Comparison of ENCODE assay signal across 8 cellular contexts in the genomic region with DNA sequence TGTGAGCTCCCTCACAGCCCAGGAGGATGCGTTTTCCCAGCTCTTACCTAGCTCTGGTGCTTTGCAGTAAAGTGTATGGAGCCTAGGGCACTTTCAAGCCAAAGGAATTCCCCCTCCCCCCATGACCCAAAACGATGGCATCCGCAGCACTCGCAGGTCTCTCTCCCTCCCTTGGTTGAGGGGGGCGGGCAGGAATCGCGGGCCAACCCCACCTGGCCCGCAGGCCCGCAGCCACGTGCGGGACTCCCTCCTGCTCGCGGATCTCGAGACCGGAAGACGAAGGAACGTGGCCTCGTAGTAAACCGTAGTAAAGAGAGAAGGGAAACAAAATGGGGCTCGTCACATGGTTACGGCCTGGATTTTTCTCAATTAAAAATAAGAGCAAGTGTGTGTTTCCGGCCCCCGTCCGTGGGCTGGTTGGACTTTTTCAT. TPM values are rescaled to one million over a fixed set of nuclear protein-coding genes. Genes with fewer than 3 reads are reported as not detected.
DNase-seq lines count a peak whose midpoint lies in the region; ATAC-seq and TF ChIP-seq lines count a peak whose summit lies in the region.

No MANE protein-coding gene starts in this region.

- CTCF ChIA-PET in RWPE1 (lab: Yijun Ruan, JAX): interaction anchor here (1.1 kb wide), 1 partner anchor 195 kb away, joined by 3 read pairs; no protein-coding TSS in a partner anchor

- TF ChIP-seq POLR2A in testis (IDR thresholded peaks at IDR 0.05): no peak

- DNase-seq in ELF-1 (ENCODE audit: low read depth, low spot score) (peak; percentile 91), RWPE1 (ENCODE audit: low spot score) (peak; percentile 28), dorsolateral prefrontal cortex (peak in 2 of 10 donors; percentile 51 to 80), lung (ENCODE audit: low spot score) (peak; percentile 51), testis (peak; percentile 78)
- no peak for DNase-seq in activated CD8-positive, alpha-beta memory T cell treated with anti-CD3 and anti-CD28 coated beads, Interleukin-2, amount 50 U/mL, for 48 hours

- H3K36me3 ChIP-seq in lung (ENCODE audit: control insufficient read depth in 2 of 2, insufficient read depth in 2 of 2, low read length in 2 of 2) (no peaks in the 10 kb centered on the region), testis (ENCODE audit: low read depth, missing control alignments) (no peaks in the 10 kb centered on the region)

- 1 to 2% methylated on average over 24 of the region's 24 CpGs for WGBS in lung, 2 donors
- 0 to 2% methylated on average over 22 to 24 of the region's 24 CpGs for WGBS in testis, 2 donors

- POLR2A ChIA-PET in RWPE1 (lab: Yijun Ruan, JAX; ENCODE audit: low non-redundant PET): interaction anchor here (0.5 kb wide), 1 partner anchor 537 kb away, joined by 4 read pairs; no protein-coding TSS in a partner anchor

- ATAC-seq in GM19467 (IDR thresholded peaks at IDR 0.05; ENCODE audit: unreplicated experiment) (peak; percentile 61), HG03469 (IDR thresholded peaks at IDR 0.05; ENCODE audit: unreplicated experiment) (peak; percentile 33), lung (ENCODE audit: insufficient read depth, low FRiP score) (peak; percentile 53)

- H3K27me3 ChIP-seq in dorsolateral prefrontal cortex (no peaks in the 10 kb centered on the region), lung (ENCODE audit: control insufficient read depth, insufficient read depth) (no peaks in the 10 kb centered on the region), testis (no peaks in the 10 kb centered on the region)

- H3K4me3 ChIP-seq in dorsolateral prefrontal cortex (peak overlapping the region; percentile 59 to 88 (median 80)), lung (peak overlapping the region; percentile 54), testis (peak overlapping the region; percentile 67 to 79)

- intact Hi-C loops in dorsolateral prefrontal cortex (cut with DNase I) (loop anchor here (1.0 to 10.0 kb wide), 3 partner anchors 10 to 759 kb away; no protein-coding TSS in a partner anchor), testis (cut with DNase I; ENCODE audit: low total_unique reads) (loop anchor here (10.0 kb wide), 1 partner anchor 66 kb away; no protein-coding TSS in a partner anchor)

- H3K27ac ChIP-seq in RWPE1: peak overlapping the region; percentile 90
- peak overlapping the region in 58 of 59 donors; percentile 17 to 94 (median 84) for H3K27ac ChIP-seq in dorsolateral prefrontal cortex
- H3K27ac ChIP-seq in lung (ENCODE audit: low read depth in 1 of 2, low read length in 1 of 2): peak overlapping the region; percentile 91 to 95
- H3K27ac ChIP-seq in testis: peak overlapping the region; percentile 87 to 93

- peaks cover 14 to 27% of the 10 kb centered on the region in 2 donors for H3K4me1 ChIP-seq in lung (ENCODE audit: control insufficient read depth in 2 of 2, insufficient read depth in 2 of 2, low read length in 2 of 2)
- no peaks in the 10 kb centered on the region for H3K4me1 ChIP-seq in testis

- no peaks in the 10 kb centered on the region for H3K9me3 ChIP-seq in lung (ENCODE audit: control insufficient read depth in 2 of 2, insufficient read depth in 1 of 2, low read length in 1 of 2)
- H3K9me3 ChIP-seq in testis: no peaks in the 10 kb centered on the region

- TF ChIP-seq CTCF in RWPE1 (conservative IDR thresholded peaks at IDR 0.05; ENCODE audit: low read depth) (no peak), dorsolateral prefrontal cortex (IDR thresholded peaks at IDR 0.05 in 54 of 56, conservative IDR thresholded peaks at IDR 0.05 in 2 of 56; ENCODE audit: low read depth in 1 of 56, partially characterized antibody in 56 of 56) (no peak), lung (IDR thresholded peaks at IDR 0.05; ENCODE audit: control extremely low read depth, extremely low read depth) (no peak), testis (IDR thresholded peaks at IDR 0.05) (no peak)

RNA-seq across cellular contexts. Expression of gene IRS1, which starts 8.5 kb away (rescaled TPM):
- 10 to 100 TPM in 110 of 120 experiments, 1 to 10 TPM in 10; 6.8 to 23.0 (median 14.4) TPM for total RNA-seq in dorsolateral prefrontal cortex
- 10 to 100 TPM; 10.9 to 36.7 TPM for total RNA-seq in lung
- polyA plus RNA-seq in lung: 1 to 10 TPM; 3.1 to 4.9 TPM
- 1 to 10 TPM; 3.1 to 5.9 TPM for total RNA-seq in testis
- polyA plus RNA-seq in testis (ENCODE audit: insufficient read depth, low read depth, low replicate concordance): 3.1 TPM

RNA-seq across cellular contexts. Expression of gene RHBDD1, which starts 44.8 kb away (rescaled TPM):
- total RNA-seq in dorsolateral prefrontal cortex (10 to 100 TPM; 36.7 to 99.9 (median 61.0) TPM), lung (10 to 100 TPM; 40.3 to 66.4 TPM), testis (10 to 100 TPM; 38.0 to 43.4 TPM)
- polyA plus RNA-seq in lung (1 to 10 TPM; 4.8 to 9.1 TPM), testis (ENCODE audit: insufficient read depth, low read depth, low replicate concordance) (49.8 TPM)
